In genomic region chr13:51262501-51263211, GRCh38 we compare ENCODE assay signal across 13 cellular contexts. TPM values are rescaled to one million over a fixed set of nuclear protein-coding genes. Genes with fewer than 3 reads are reported as not detected.
A peak's percentile ranks its signal among the peaks of the same experiment; 100 is the strongest.
DNase-seq lines count a peak whose midpoint lies in the region; ATAC-seq, FAIRE-seq and TF ChIP-seq lines count a peak whose summit lies in the region.
"Had no signal": no experiment of that assay in that cellular context is flagged by ENCODE, and none has a peak within 500 bp of the region (broad histone marks: within the 10 kb centered on the region; RNA-seq: fewer than 3 reads in every experiment).

No MANE protein-coding gene starts in this region.

- TF ChIP-seq RAD21 in GM12878 (IDR thresholded peaks at IDR 0.05; ENCODE audit: insufficient read depth, low read depth, low read length): 0 out of 2 replicates have a peak, but pooled peaks have one; percentile 22

- TF ChIP-seq CTCF in DOHH2 (IDR thresholded peaks at IDR 0.05; ENCODE audit: low read depth, low read length, poor library complexity, severe bottlenecking) (peak; percentile 35), Loucy (conservative IDR thresholded peaks at IDR 0.05; ENCODE audit: low read length) (peak; percentile 47), GM12878 (IDR thresholded peaks at IDR 0.05 in 2 of 3, conservative IDR thresholded peaks at IDR 0.05 in 1 of 3; ENCODE audit: control insufficient read depth in 2 of 3, extremely low read depth in 1 of 3, insufficient read depth in 1 of 3, low read depth in 3 of 3, low read length in 3 of 3) (peak in 2 of 3 experiments; percentile 27 to 34; a peak in 3 of 6 replicates), mucosa of descending colon (IDR thresholded peaks at IDR 0.05) (no peak)

- SMC1A ChIA-PET in GM12878 (lab: Charles Lee; ENCODE audit: uncharacterized antibody, unreplicated experiment): interaction anchor here (1.2 to 1.6 kb wide), 2 partner anchors 535 to 536 kb away, joined by 3 to 5 read pairs; no protein-coding TSS in a partner anchor

- H2BK5ac ChIP-seq in mesendoderm (ENCODE audit: low read length): no peak overlapping the region

- in situ Hi-C loops in GM12878 (cut with MboI): no loop called here

- intact Hi-C loops in GM12878 (cut with micrococcal nuclease; ENCODE audit: unreplicated experiment): no loop called here
- intact Hi-C loops in mucosa of descending colon (cut with DNase I, micrococcal nuclease): no loop called here

- no peak for TF ChIP-seq POLR2A in GM12878 (IDR thresholded peaks at IDR 0.05; ENCODE audit: low read depth, low read length)

- no peak overlapping the region for H2AK5ac ChIP-seq in mesendoderm (ENCODE audit: low read length)

- WGBS in GM12878 (ENCODE audit: insufficient coverage, insufficient replicate concordance, low lambda C conversion rate, missing lambda C conversion rate): 19% methylated on average over 8 of the region's 8 CpGs
- WGBS in mesendoderm (ENCODE audit: extremely low coverage, insufficient coverage, low lambda C conversion rate): no CpG with 5 or more reads among the region's 8 CpGs

- no peak overlapping the region for H3K27ac ChIP-seq in DOHH2 (ENCODE audit: low read depth, low read length)
- H3K27ac ChIP-seq in GM12878 (ENCODE audit: control insufficient read depth, insufficient read depth): no peak overlapping the region
- H3K27ac ChIP-seq in mesendoderm (ENCODE audit: low read depth, low read length): no peak overlapping the region
- H3K27ac ChIP-seq: BLaER1 treated with 17β-estradiol and CSF1 and Interleukin-3, amounts not matched to agents 10 nM and 100 nM had no signal

- H3K4me2 ChIP-seq in DOHH2 (ENCODE audit: low read length) (no peak overlapping the region), Loucy (ENCODE audit: low read depth, low read length, poor library complexity, severe bottlenecking) (no peak overlapping the region), GM12878 (ENCODE audit: control insufficient read depth, insufficient read depth) (no peak overlapping the region), mesendoderm (ENCODE audit: low read length) (no peak overlapping the region)
- H3K4me2 ChIP-seq: BLaER1 treated with 17β-estradiol and CSF1 and Interleukin-3, amounts not matched to agents 10 nM and 100 nM had no signal

- H3K27me3 ChIP-seq in DOHH2 (ENCODE audit: control insufficient read depth, low read length): no peaks in the 10 kb centered on the region; the same call in 1 of the 2 replicates
- no peaks in the 10 kb centered on the region for H3K27me3 ChIP-seq in Loucy (ENCODE audit: insufficient read depth, low read length, poor library complexity, severe bottlenecking)
- 0 out of 4 replicates have a peak, but pooled peaks cover 0 to 3% of the 10 kb centered on the region in 2 experiments for H3K27me3 ChIP-seq in GM12878 (replicated peaks in 1 of 2; ENCODE audit: control insufficient read depth in 2 of 2, insufficient read depth in 2 of 2, low read length in 1 of 2)
- H3K27me3 ChIP-seq in mesendoderm (ENCODE audit: insufficient read depth, low read length, poor library complexity): no peaks in the 10 kb centered on the region
- H3K27me3 ChIP-seq: BLaER1 treated with 17β-estradiol and CSF1 and Interleukin-3, amounts not matched to agents 10 nM and 100 nM had no signal

- H3K4me1 ChIP-seq in DOHH2 (ENCODE audit: control insufficient read depth, low read length) (no peaks in the 10 kb centered on the region), Loucy (ENCODE audit: insufficient read depth, low read length, poor library complexity, severe bottlenecking) (no peaks in the 10 kb centered on the region), GM12878 (ENCODE audit: control insufficient read depth, insufficient read depth, low read length) (no peaks in the 10 kb centered on the region), mesendoderm (ENCODE audit: control insufficient read depth, low read depth, low read length) (peaks cover 7% of the 10 kb centered on the region), mucosa of descending colon (ENCODE audit: low read depth) (no peaks in the 10 kb centered on the region)

- POLR2A ChIA-PET in GM12878 (lab: Charles Lee): no interaction called here

- no peak for FAIRE-seq in GM12878 (lab: Jason Lieb, UNC)

- H3K9ac ChIP-seq in Loucy (ENCODE audit: low read depth, low read length, poor library complexity, severe bottlenecking): no peak overlapping the region
- H3K9ac ChIP-seq in GM12878 (ENCODE audit: control insufficient read depth, insufficient read depth, low read length): no peak overlapping the region
- no peak overlapping the region for H3K9ac ChIP-seq in mesendoderm (ENCODE audit: low read length)
- H3K9ac ChIP-seq: BLaER1 treated with 17β-estradiol and CSF1 and Interleukin-3, amounts not matched to agents 10 nM and 100 nM had no signal

- H3K36me3 ChIP-seq in DOHH2 (ENCODE audit: control insufficient read depth, low read length) (no peaks in the 10 kb centered on the region), Loucy (ENCODE audit: insufficient read depth, low read length) (no peaks in the 10 kb centered on the region), GM12878 (ENCODE audit: control insufficient read depth in 2 of 2, insufficient read depth in 2 of 2, low read length in 1 of 2) (no peaks in the 10 kb centered on the region), mesendoderm (ENCODE audit: control insufficient read depth, insufficient read depth, low read length) (no peaks in the 10 kb centered on the region), mucosa of descending colon (ENCODE audit: low read depth) (no peaks in the 10 kb centered on the region)
- H3K36me3 ChIP-seq: BLaER1 treated with 17β-estradiol and CSF1 and Interleukin-3, amounts not matched to agents 10 nM and 100 nM had no signal

- H3K23ac ChIP-seq in mesendoderm (ENCODE audit: low read length): no peak overlapping the region

- peak; percentile 79 for ATAC-seq in GM12878
- no peak for ATAC-seq in GM19395 (IDR thresholded peaks at IDR 0.05; ENCODE audit: unreplicated experiment)
- ATAC-seq in mucosa of descending colon: no peak
- ATAC-seq: activated CD4-positive, alpha-beta T cell treated with anti-CD3 and anti-CD28 coated beads for 36 hours had no signal

- H3K79me2 ChIP-seq in DOHH2 (ENCODE audit: control insufficient read depth, low read length) (no peaks in the 10 kb centered on the region), Loucy (ENCODE audit: insufficient read depth, low read length) (no peaks in the 10 kb centered on the region), GM12878 (ENCODE audit: control insufficient read depth, insufficient read depth, low read length) (no peaks in the 10 kb centered on the region), mesendoderm (ENCODE audit: control insufficient read depth, insufficient read depth, low read length) (no peaks in the 10 kb centered on the region)

- H3K9me3 ChIP-seq in DOHH2 (ENCODE audit: control insufficient read depth, insufficient read depth, low read length) (no peaks in the 10 kb centered on the region), Loucy (ENCODE audit: insufficient read depth, low read depth, low read length) (no peaks in the 10 kb centered on the region), GM12878 (replicated peaks; ENCODE audit: control insufficient read depth, insufficient read depth, low read length) (no peaks in the 10 kb centered on the region), mucosa of descending colon (no peaks in the 10 kb centered on the region)
- H3K9me3 ChIP-seq: BLaER1 treated with 17β-estradiol and CSF1 and Interleukin-3, amounts not matched to agents 10 nM and 100 nM had no signal

- H3F3A ChIP-seq in DOHH2 (ENCODE audit: control insufficient read depth, insufficient read depth) (no peaks in the 10 kb centered on the region), Loucy (ENCODE audit: low read depth) (no peaks in the 10 kb centered on the region)

- RAD21 ChIA-PET in GM12878 (lab: Charles Lee; ENCODE audit: unreplicated experiment): interaction anchor here (1.6 kb wide), 1 partner anchor 535 kb away, joined by 4 read pairs; no protein-coding TSS in a partner anchor

- peaks cover 6% of the 10 kb centered on the region for H3K79me1 ChIP-seq in mesendoderm (ENCODE audit: low read length)

- H3K4me3 ChIP-seq in DOHH2 (ENCODE audit: low read length): no peak overlapping the region
- no peak overlapping the region for H3K4me3 ChIP-seq in Loucy (ENCODE audit: low read length, poor library complexity, severe bottlenecking)
- H3K4me3 ChIP-seq in GM12878: no peak overlapping the region
- no peak overlapping the region for H3K4me3 ChIP-seq in mesendoderm (ENCODE audit: low read length)
- H3K4me3 ChIP-seq in mucosa of descending colon: no peak overlapping the region
- H3K4me3 ChIP-seq: BLaER1 treated with 17β-estradiol and CSF1 and Interleukin-3, amounts not matched to agents 10 nM and 100 nM had no signal

- H4K5ac ChIP-seq in mesendoderm (ENCODE audit: low read length): no peak overlapping the region

- H3K4ac ChIP-seq in mesendoderm (ENCODE audit: low read depth, low read length): no peak overlapping the region

- H3K56ac ChIP-seq in mesendoderm (ENCODE audit: low read length): no peak overlapping the region

- CTCF ChIA-PET in GM12878 (lab: Yijun Ruan, JAX): interaction anchor here (1.0 to 4.4 kb wide), 3 partner anchors 24 to 573 kb away, joined by 3 to 17 read pairs (median 7); no protein-coding TSS in a partner anchor

- DNase-seq in GM12878 (ENCODE audit: low read depth, low spot score): no peak
- DNase-seq in mesendoderm: peak; percentile 40
- DNase-seq in NCI-H774 (lab: John Stamatoyannopoulos, UW): no peak
- no peak for DNase-seq in GF-D8 (lab: John Stamatoyannopoulos, UW)
- no peak for DNase-seq in mucosa of descending colon
- DNase-seq: activated CD4-positive, alpha-beta T cell treated with anti-CD3 and anti-CD28 coated beads for 36 hours; cerebellar nuclear complex; left cardiac atrium had no signal

- H4K20me1 ChIP-seq in DOHH2 (ENCODE audit: control insufficient read depth, insufficient read depth, low read depth, low read length) (no peaks in the 10 kb centered on the region), Loucy (ENCODE audit: insufficient read depth, low read length, poor library complexity, severe bottlenecking) (no peaks in the 10 kb centered on the region), GM12878 (ENCODE audit: control insufficient read depth, insufficient read depth) (no peaks in the 10 kb centered on the region)
- H4K20me1 ChIP-seq: BLaER1 treated with 17β-estradiol and CSF1 and Interleukin-3, amounts not matched to agents 10 nM and 100 nM had no signal

- H2AFZ ChIP-seq in Loucy (ENCODE audit: low read length): no peak overlapping the region
- no peak overlapping the region for H2AFZ ChIP-seq in GM12878 (ENCODE audit: control insufficient read depth, low read depth, low read length)

- H2BK15ac ChIP-seq in mesendoderm (replicated peaks; ENCODE audit: low read depth): no peak overlapping the region

- H4K8ac ChIP-seq in mesendoderm (ENCODE audit: low read depth, low read length): no peak overlapping the region

- no TSS peak for BruUV-seq in GM12878 (replicated peaks; lab: Mats Ljungman, UMichigan)

- H3K9me2 ChIP-seq in DOHH2 (replicated peaks; ENCODE audit: control insufficient read depth, low read length) (no peaks in the 10 kb centered on the region), Loucy (replicated peaks; ENCODE audit: low read depth, low read length) (no peaks in the 10 kb centered on the region)

- no peak overlapping the region for H3K18ac ChIP-seq in mesendoderm (ENCODE audit: low read length)

- TF ChIP-seq EP300 in GM12878 (IDR thresholded peaks at IDR 0.05; ENCODE audit: borderline replicate concordance in 1 of 2, control insufficient read depth in 1 of 2, low read depth in 2 of 2, low read length in 2 of 2): no peak

- no peak overlapping the region for H2BK120ac ChIP-seq in mesendoderm (ENCODE audit: low read depth, low read length)

RNA-seq across cellular contexts. Expression of gene FAM124A, which starts 40.5 kb away (rescaled TPM):
- not detected in 2 replicates for total RNA-seq in GM12878 (2013; cell fraction: nucleolus; rRNA removed)
- total RNA-seq in GM12878 (2014; rRNA removed): not detected in 2 replicates
- total RNA-seq in GM12878 (2014; rRNA removed; fragmentation: Illumina TruSeq; extraction: Trizol): not detected in 2 replicates
- total RNA-seq in GM12878 (2021): not detected in 2 replicates
- polyA plus RNA-seq in GM12878 (2011; ENCODE audit: low read depth): not detected
- not detected in 2 replicates for polyA plus RNA-seq in GM12878 (2011; rRNA removed)
- polyA plus RNA-seq in GM12878 (2011; cell fraction: cytosol; rRNA removed): not detected in 2 replicates
- not detected in 2 replicates for polyA plus RNA-seq in GM12878 (2011; cell fraction: nucleus; rRNA removed)
- not detected in 2 replicates for polyA plus RNA-seq in GM12878 (2012)
- not detected in 2 replicates for polyA plus RNA-seq in GM12878 (2014; fragmentation: Illumina TruSeq; extraction: Trizol)
- not detected for polyA plus RNA-seq in GM12878 (2014; fragmentation: Nextera tagmentation; extraction: Ambion mirVana)
- polyA plus RNA-seq in GM12878 (2014; rRNA removed): not detected in 2 replicates
- not detected for polyA plus RNA-seq in GM12878 (2016; fragmentation: Nextera tagmentation; extraction: Ambion mirVana)
- polyA minus RNA-seq in GM12878 (2011; rRNA and poly(A)+ RNA removed): not detected in 2 replicates
- polyA minus RNA-seq in GM12878 (2011; cell fraction: cytosol; rRNA and poly(A)+ RNA removed): not detected in 2 replicates
- polyA minus RNA-seq in GM12878 (2011; cell fraction: nucleus; rRNA and poly(A)+ RNA removed): not detected in 2 replicates
- polyA plus RNA-seq in mesendoderm (2013, experiment 1 of 2): 10.9 TPM
- 11.2 TPM for polyA plus RNA-seq in mesendoderm (2013, experiment 2 of 2)
- 10 to 100 TPM in 1 of 3 donors, 1 to 10 TPM in 2; 1.2 to 15.2 (median 2.1) TPM for total RNA-seq in mucosa of descending colon
- total RNA-seq: LHCN-M2 had no signal
